1 cellular context compared by ENCODE assay signal in genomic region chr7:96321041-96321669, GRCh38.
TF ChIP-seq lines count a peak whose summit lies in the region.

No MANE protein-coding gene starts in this region.

TF ChIP-seq in SK-N-SH, 30 proteins besides CTCF, POLR2A, EP300 and RAD21 (continued from another document):
- TF ChIP-seq, protein P1, sequence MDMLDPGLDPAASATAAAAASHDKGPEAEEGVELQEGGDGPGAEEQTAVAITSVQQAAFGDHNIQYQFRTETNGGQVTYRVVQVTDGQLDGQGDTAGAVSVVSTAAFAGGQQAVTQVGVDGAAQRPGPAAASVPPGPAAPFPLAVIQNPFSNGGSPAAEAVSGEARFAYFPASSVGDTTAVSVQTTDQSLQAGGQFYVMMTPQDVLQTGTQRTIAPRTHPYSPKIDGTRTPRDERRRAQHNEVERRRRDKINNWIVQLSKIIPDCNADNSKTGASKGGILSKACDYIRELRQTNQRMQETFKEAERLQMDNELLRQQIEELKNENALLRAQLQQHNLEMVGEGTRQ (IDR thresholded peaks at IDR 0.05; ENCODE audit: borderline replicate concordance, low read depth, low read length), result no peak
- no peak for TF ChIP-seq NRF1 (IDR thresholded peaks at IDR 0.05; ENCODE audit: low read depth, low read length)
- TF ChIP-seq FOXJ3 (CRISPR knock-in tag; IDR thresholded peaks at IDR 0.05), result no peak
- TF ChIP-seq RXRA (IDR thresholded peaks at IDR 0.05; ENCODE audit: borderline replicate concordance, low read depth), result no peak
- TF ChIP-seq GABPA (IDR thresholded peaks at IDR 0.05; ENCODE audit: low read depth), result peak; percentile 63
- TF ChIP-seq ELF1 (IDR thresholded peaks at IDR 0.05), result peak; percentile 42; the same call in 1 of the 2 replicates
- peak; percentile 15 for TF ChIP-seq CHD2 (IDR thresholded peaks at IDR 0.05; ENCODE audit: low read length, partially characterized antibody)
- TF ChIP-seq YY1 (IDR thresholded peaks at IDR 0.05; ENCODE audit: low read depth), result no peak
- TF ChIP-seq JUND (IDR thresholded peaks at IDR 0.05), result no peak
- TF ChIP-seq RCOR1 (IDR thresholded peaks at IDR 0.05; ENCODE audit: low read length), result 0 out of 2 replicates have a peak, but pooled peaks have one; percentile 40
- TF ChIP-seq NFIC (IDR thresholded peaks at IDR 0.05; ENCODE audit: borderline replicate concordance), result no peak
- TF ChIP-seq, protein P2, sequence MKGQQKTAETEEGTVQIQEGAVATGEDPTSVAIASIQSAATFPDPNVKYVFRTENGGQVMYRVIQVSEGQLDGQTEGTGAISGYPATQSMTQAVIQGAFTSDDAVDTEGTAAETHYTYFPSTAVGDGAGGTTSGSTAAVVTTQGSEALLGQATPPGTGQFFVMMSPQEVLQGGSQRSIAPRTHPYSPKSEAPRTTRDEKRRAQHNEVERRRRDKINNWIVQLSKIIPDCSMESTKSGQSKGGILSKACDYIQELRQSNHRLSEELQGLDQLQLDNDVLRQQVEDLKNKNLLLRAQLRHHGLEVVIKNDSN (IDR thresholded peaks at IDR 0.05; ENCODE audit: borderline replicate concordance, low read depth), result no peak
- TF ChIP-seq MXI1 (IDR thresholded peaks at IDR 0.05; ENCODE audit: low read depth, low read length), result no peak; the same call in 1 of the 2 replicates
TF ChIP-seq in SK-N-SH: peak in this region for 6.
